Comparison of ENCODE assay signal across 8 cellular contexts in genomic region chr21:36297938-36298572, GRCh38. TPM values are rescaled to one million over a fixed set of nuclear protein-coding genes. Genes with fewer than 3 reads are reported as not detected.
DNase-seq lines count a peak whose midpoint lies in the region; ATAC-seq and TF ChIP-seq lines count a peak whose summit lies in the region.
"Had no signal": no experiment of that assay in that cellular context is flagged by ENCODE, and none has a peak within 500 bp of the region (broad histone marks: within the 10 kb centered on the region; RNA-seq: fewer than 3 reads in every experiment).

No MANE protein-coding gene starts in this region.

- peaks cover 0 to 7% (median 0%) of the 10 kb centered on the region in 4 donors for H3K36me3 ChIP-seq in right lobe of liver

- ATAC-seq in GM19035 (IDR thresholded peaks at IDR 0.05; ENCODE audit: unreplicated experiment), result peak; percentile 96
- ATAC-seq in HG03108 (IDR thresholded peaks at IDR 0.05; ENCODE audit: unreplicated experiment), result peak; percentile 97
- ATAC-seq in activated naive CD4-positive, alpha-beta T cell treated with anti-CD3 and anti-CD28 coated beads, Interleukin-2, amount 50 U/mL, for 72 hours, result peak; percentile 93 to 97
- peak; percentile 84 to 95 (median 92) for ATAC-seq in right lobe of liver

- H3K27ac Mint-ChIP-seq in activated naive CD4-positive, alpha-beta T cell treated with anti-CD3 and anti-CD28 coated beads, Interleukin-2, amount 50 U/mL, for 72 hours, result peak overlapping the region; percentile 26 to 89

- TF ChIP-seq CTCF in right lobe of liver (IDR thresholded peaks at IDR 0.05), result no peak

- no peaks in the 10 kb centered on the region for H3K27me3 ChIP-seq in right lobe of liver
- H3K27me3 ChIP-seq: dorsolateral prefrontal cortex had no signal

- intact Hi-C loops in right lobe of liver (cut with DNase I), result no loop called here

- H3K27ac ChIP-seq in right lobe of liver, result peak overlapping the region in 1 of 3 donors; percentile 31

- no peaks in the 10 kb centered on the region for H3K9me3 ChIP-seq in right lobe of liver

- no peaks in the 10 kb centered on the region for H3K4me1 ChIP-seq in right lobe of liver

- peak; percentile 12 for TF ChIP-seq POLR2A in right lobe of liver (IDR thresholded peaks at IDR 0.05)

- H3K9me3 Mint-ChIP-seq in activated naive CD4-positive, alpha-beta T cell treated with anti-CD3 and anti-CD28 coated beads, Interleukin-2, amount 50 U/mL, for 72 hours, result no peaks in the 10 kb centered on the region

- peak; percentile 37 for DNase-seq in SK-MEL-5 (ENCODE audit: low read depth, low spot score)
- DNase-seq in activated naive CD4-positive, alpha-beta T cell treated with anti-CD3 and anti-CD28 coated beads, Interleukin-2, amount 50 U/mL, for 72 hours (ENCODE audit: low spot score in 2 of 2), result peak; percentile 62 to 75
- no peak for DNase-seq in right lobe of liver
- DNase-seq in stimulated activated CD8-positive, alpha-beta memory T cell treated with anti-CD3 and anti-CD28 coated beads, Interleukin-4, amount 100 ng/mL, for 48 hours, result peak; percentile 70
- DNase-seq in NCI-H2171 (lab: John Stamatoyannopoulos, UW), result no peak

- 48% methylated on average over 7 of the region's 10 CpGs for WGBS in right lobe of liver (ENCODE audit: insufficient coverage, low coverage, low lambda C conversion rate, missing lambda C conversion rate)

- in situ Hi-C loops in SK-MEL-5 (cut with HindIII; ENCODE audit: low pct_unique_long_range_greater_than_20kb, low sequenced_read_pairs), result no loop called here

- peaks cover 4 to 5% of the 10 kb centered on the region in 2 donors for H3K36me3 Mint-ChIP-seq in activated naive CD4-positive, alpha-beta T cell treated with anti-CD3 and anti-CD28 coated beads, Interleukin-2, amount 50 U/mL, for 72 hours

- no peak overlapping the region for H3K4me3 ChIP-seq in right lobe of liver

RNA-seq across cellular contexts. Expression of gene MORC3, which starts 21.9 kb away (rescaled TPM):
- 46.2 and 46.9 TPM in 2 replicates for total RNA-seq in SK-MEL-5 (2014; rRNA removed; shearing (Covaris generic))
- 17.1 and 24.1 TPM in 2 replicates for polyA plus RNA-seq in SK-MEL-5 (2015; cell fraction: cytosol; rRNA removed)
- polyA plus RNA-seq in SK-MEL-5 (2015; cell fraction: nucleus; rRNA removed), result 73.7 and 75.9 TPM in 2 replicates
- total RNA-seq in activated naive CD4-positive, alpha-beta T cell treated with anti-CD3 and anti-CD28 coated beads, Interleukin-2, amount 50 U/mL, for 72 hours, result 10 to 100 TPM; 32.6 to 41.8 TPM
- 10 to 100 TPM in 4 of 6 experiments, 1 to 10 TPM in 2; 8.5 to 16.5 (median 12.0) TPM for total RNA-seq in right lobe of liver

Comparison
In these comparisons a context has a peak if more than half of its experiments do, and no peak if none do; other contexts are left out.
1. DNase-seq: peak in SK-MEL-5 (single experiment), activated naive CD4-positive, alpha-beta T cell treated with anti-CD3 and anti-CD28 coated beads, Interleukin-2, amount 50 U/mL, for 72 hours (2 of 2) and stimulated activated CD8-positive, alpha-beta memory T cell treated with anti-CD3 and anti-CD28 coated beads, Interleukin-4, amount 100 ng/mL, for 48 hours (single experiment); none in right lobe of liver (0 of 3) and NCI-H2171 (single experiment).
2. Peak in every context shown above with its lines, with median percentiles within 50 percentile points of each other: ATAC-seq.